18 cellular contexts compared by ENCODE assay signal in genomic region chr10:99941942-99942835, GRCh38.
DNase-seq lines count a peak whose midpoint lies in the region; ATAC-seq and TF ChIP-seq lines count a peak whose summit lies in the region.
"Had no signal": no experiment of that assay in that cellular context is flagged by ENCODE, and none has a peak within 500 bp of the region (broad histone marks: within the 10 kb centered on the region; RNA-seq: fewer than 3 reads in every experiment).

No MANE protein-coding gene starts in this region.

- ATAC-seq in Panc1 (no peak), T-cell (replicated peaks in 1 of 4) (no peak)
- ATAC-seq: CD8-positive, alpha-beta T cell; stimulated activated naive CD8-positive, alpha-beta T cell treated with anti-CD3 and anti-CD28 coated beads, Interleukin-15, Interleukin-2, amounts not matched to agents 100 U/mL and 50 U/mL, for 24 hours had no signal

- CTCF ChIA-PET in A673 (lab: Charles Lee) (no interaction called here), Panc1 (lab: Charles Lee) (no interaction called here), T-cell (lab: Charles Lee) (interaction anchor here in 1 of 2 donors (0.6 kb wide), 1 partner anchor 49 kb away, joined by 3 read pairs; no protein-coding TSS in a partner anchor)

- BruUV-seq in A673 (replicated peaks; lab: Mats Ljungman, UMichigan) (no TSS peak), Panc1 (replicated peaks; lab: Mats Ljungman, UMichigan) (TSS peak; percentile 6)

- peaks cover 21% of the 10 kb centered on the region for H3K4me1 ChIP-seq in A673 (ENCODE audit: insufficient read depth, low read length, poor library complexity, severe bottlenecking)
- H3K4me1 ChIP-seq in Panc1 (ENCODE audit: control insufficient read depth, insufficient read depth, low read length) = peaks cover 12% of the 10 kb centered on the region

- intact Hi-C loops in A673 (cut with micrococcal nuclease; ENCODE audit: unreplicated experiment) = no loop called here
- intact Hi-C loops in Panc1 (cut with micrococcal nuclease; ENCODE audit: unreplicated experiment) = no loop called here

- H3K27me3 Mint-ChIP-seq in nephron progenitor cell (ENCODE audit: low read depth, poor library complexity) (no peaks in the 10 kb centered on the region), T-cell (no peaks in the 10 kb centered on the region)
- H3K27me3 Mint-ChIP-seq: memory B cell had no signal

- in situ Hi-C loops in Panc1 (cut with HindIII; ENCODE audit: low pct_unique_long_range_greater_than_20kb, low sequenced_read_pairs) = no loop called here

- TF ChIP-seq CTCF in A673 (conservative IDR thresholded peaks at IDR 0.05; ENCODE audit: low read depth, low read length) = no peak
- TF ChIP-seq CTCF in Panc1 (IDR thresholded peaks at IDR 0.05) = no peak
- no peak for TF ChIP-seq CTCF in nephron progenitor cell (IDR thresholded peaks at IDR 0.05)

- H3K27ac ChIP-seq in A673 (ENCODE audit: low read depth, low read length, poor library complexity, severe bottlenecking) = peak overlapping the region; percentile 0
- no peak overlapping the region for H3K27ac ChIP-seq in Panc1 (ENCODE audit: low read length)
- H3K27ac ChIP-seq: dorsolateral prefrontal cortex, spleen had no signal

- DNase-seq in A673 (ENCODE audit: low spot score) = no peak
- no peak for DNase-seq in Panc1 (ENCODE audit: low read depth, low spot score)
- DNase-seq in fibroblast of gingiva (ENCODE audit: low read depth) = peak; percentile 15
- peak; percentile 10 for DNase-seq in nephron progenitor cell
- DNase-seq in epidermal melanocyte (ENCODE audit: insufficient read length, low spot score) = no peak
- DNase-seq in NCI-H748 treated with DMSO at 0.1 percent for 48 hours (lab: John Stamatoyannopoulos, UW) = no peak
- DNase-seq in stimulated activated CD4-positive, alpha-beta T cell treated with anti-CD3 and anti-CD28 coated beads, Interleukin-1b, Interleukin-23, amount 100 ng/mL, for 48 hours = no peak
- DNase-seq in T-cell = no peak
- DNase-seq: activated CD8-positive, alpha-beta memory T cell treated with anti-CD3 and anti-CD28 coated beads for 24 hours; CD8-positive, alpha-beta T cell; dorsolateral prefrontal cortex; KG1; NCI-H1436 treated with DMSO at 0.1 percent for 48 hours; NCI-H510A; OCI-M1; spleen; stimulated activated naive CD8-positive, alpha-beta T cell treated with anti-CD3 and anti-CD28 coated beads, Interleukin-15, Interleukin-2, amounts not matched to agents 100 U/mL and 50 U/mL, for 24 hours had no signal

- H3K9me3 ChIP-seq in A673 (ENCODE audit: low read depth, low read length, poor library complexity, severe bottlenecking) = no peaks in the 10 kb centered on the region
- H3K9me3 ChIP-seq in Panc1 (ENCODE audit: control insufficient read depth, insufficient read depth, low read depth, low read length) = no peaks in the 10 kb centered on the region
- H3K9me3 ChIP-seq: spleen had no signal

- H3K36me3 ChIP-seq in A673 (ENCODE audit: insufficient read depth, low read length, poor library complexity, severe bottlenecking) (no peaks in the 10 kb centered on the region), Panc1 (ENCODE audit: control insufficient read depth, insufficient read depth, low read length) (no peaks in the 10 kb centered on the region)

- H3K4me3 Mint-ChIP-seq in nephron progenitor cell (no peak overlapping the region), T-cell (no peak overlapping the region)
- H3K4me3 Mint-ChIP-seq: CD8-positive, alpha-beta T cell; memory B cell had no signal

- H3K27ac Mint-ChIP-seq in nephron progenitor cell (peak overlapping the region; percentile 41), T-cell (no peak overlapping the region)
- H3K27ac Mint-ChIP-seq: CD8-positive, alpha-beta T cell; memory B cell had no signal

- POLR2A ChIA-PET in A673 (lab: Charles Lee; ENCODE audit: low non-redundant PET) (interaction anchor here (0.6 kb wide), 1 partner anchor 37 kb away, joined by 3 read pairs; no protein-coding TSS in a partner anchor), Panc1 (lab: Charles Lee) (interaction anchor here (0.6 kb wide), 1 partner anchor 23 kb away, joined by 3 read pairs; no protein-coding TSS in a partner anchor), T-cell (lab: Charles Lee) (no interaction called here)

- H3K4me1 Mint-ChIP-seq in nephron progenitor cell (peaks cover 32% of the 10 kb centered on the region), T-cell (no peaks in the 10 kb centered on the region)

- H3K27me3 ChIP-seq in A673 (replicated peaks; ENCODE audit: insufficient read depth, low read depth, low read length, poor library complexity) (no peaks in the 10 kb centered on the region), Panc1 (ENCODE audit: control insufficient read depth, insufficient read depth, low read length) (no peaks in the 10 kb centered on the region)
- H3K27me3 ChIP-seq: dorsolateral prefrontal cortex, spleen had no signal

- H3K36me3 Mint-ChIP-seq in nephron progenitor cell (ENCODE audit: low read depth) (peaks cover 19% of the 10 kb centered on the region), T-cell (peaks cover 14% of the 10 kb centered on the region)

- H3K9me3 Mint-ChIP-seq in nephron progenitor cell = peaks cover 22% of the 10 kb centered on the region
- H3K9me3 Mint-ChIP-seq in T-cell = peaks cover 0 to 5% (median 0%) of the 10 kb centered on the region in 3 donors
- H3K9me3 Mint-ChIP-seq: CD8-positive, alpha-beta T cell had no signal

- H3K4me3 ChIP-seq in A673 (ENCODE audit: low read depth, low read length, poor library complexity, severe bottlenecking) (no peak overlapping the region), Panc1 (ENCODE audit: low read depth in 2 of 2, low read length in 2 of 2) (no peak overlapping the region)
- H3K4me3 ChIP-seq: dorsolateral prefrontal cortex, spleen had no signal

Comparison
In these comparisons a context has a peak if more than half of its experiments do, and no peak if none do; other contexts are left out.
1. DNase-seq: peak in fibroblast of gingiva (single experiment) and nephron progenitor cell (single experiment); none in A673 (single experiment), Panc1 (single experiment), epidermal melanocyte (single experiment), NCI-H748 treated with DMSO at 0.1 percent for 48 hours (single experiment), stimulated activated CD4-positive, alpha-beta T cell treated with anti-CD3 and anti-CD28 coated beads, Interleukin-1b, Interleukin-23, amount 100 ng/mL, for 48 hours (single experiment) and T-cell (0 of 34).
2. POLR2A ChIA-PET loops: an anchor here in A673 (0.6 kb wide) and Panc1 (0.6 kb wide); none called in T-cell.